Comparison of ENCODE assay signal across 13 cellular contexts in the genomic region with DNA sequence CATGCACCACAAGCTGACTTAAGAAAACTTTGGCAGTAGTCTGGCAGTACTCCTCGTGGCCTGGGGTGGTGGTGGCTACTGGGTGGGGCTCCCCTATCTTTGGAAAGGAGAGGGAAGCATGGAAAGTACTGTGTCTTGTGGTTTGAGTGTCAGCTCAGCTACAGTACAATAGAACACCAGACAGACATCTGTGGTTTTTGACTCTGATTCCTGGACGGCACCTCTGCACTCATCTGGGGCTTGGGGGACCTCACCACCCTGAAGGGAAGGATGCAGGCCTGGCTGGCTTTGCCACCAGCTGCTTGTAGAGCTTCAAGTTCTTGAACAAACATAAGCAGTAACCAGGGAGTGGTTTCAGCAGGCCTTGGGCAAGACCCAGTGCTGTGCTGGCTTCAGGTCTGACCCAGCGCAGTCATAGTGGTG. TPM values are rescaled to one million over a fixed set of nuclear protein-coding genes. Genes with fewer than 3 reads are reported as not detected.
DNase-seq lines count a peak whose midpoint lies in the region; ATAC-seq and TF ChIP-seq lines count a peak whose summit lies in the region.
"Had no signal": no experiment of that assay in that cellular context is flagged by ENCODE, and none has a peak within 500 bp of the region (broad histone marks: within the 10 kb centered on the region; RNA-seq: fewer than 3 reads in every experiment).

No MANE protein-coding gene starts in this region.

- POLR2A ChIA-PET in HEK293T (lab: Yijun Ruan, JAX), result no interaction called here

- no peak overlapping the region for H3K4me3 ChIP-seq in AG10803 (ENCODE audit: low read length)
- H3K4me3 ChIP-seq: HAP-1, thoracic aorta had no signal

- ATAC-seq in left lobe of liver, result peak; percentile 65

- DNase-seq in AG10803 (ENCODE audit: low read depth) (peak; percentile 36), H4 (ENCODE audit: low spot score) (peak; percentile 56), left lobe of liver (ENCODE audit: low spot score) (no peak), activated gamma-delta T cell treated with Interleukin-2 at 50 U/mL for 16 hours (no peak), NCI-H187 (lab: John Stamatoyannopoulos, UW) (no peak), NCI-H1436 (lab: John Stamatoyannopoulos, UW) (no peak), HEK293T (ENCODE audit: extremely low spot score) (no peak)
- peak; percentile 39 to 45 for DNase-seq in activated CD4-positive, alpha-beta T cell treated with anti-CD3 and anti-CD28 coated beads, Interleukin-2, amount 50 U/mL, for 48 hours
- DNase-seq: effector memory CD4-positive, alpha-beta T cell; stimulated activated CD4-positive, alpha-beta T cell treated with anti-CD3 and anti-CD28 coated beads, Interleukin-2, amount 100 ng/mL, for 48 hours had no signal

- CTCF ChIA-PET in HEK293T (lab: Yijun Ruan, JAX), result no interaction called here

- TF ChIP-seq CTCF in AG10803 (conservative IDR thresholded peaks at IDR 0.05; ENCODE audit: low read length), result no peak

TF ChIP-seq in HEK293T, 16 proteins besides CTCF, POLR2A, EP300 and RAD21:
- TF ChIP-seq L3MBTL2 (conservative IDR thresholded peaks at IDR 0.05) (no peak), CTBP1 (IDR thresholded peaks at IDR 0.05; ENCODE audit: borderline replicate concordance) (no peak), ARNT (IDR thresholded peaks at IDR 0.05) (no peak), NFRKB (IDR thresholded peaks at IDR 0.05) (no peak), FOXM1 (IDR thresholded peaks at IDR 0.05; ENCODE audit: borderline replicate concordance) (no peak), ZNF384 (IDR thresholded peaks at IDR 0.05) (no peak), ELF4 (IDR thresholded peaks at IDR 0.05) (no peak), SP1 (IDR thresholded peaks at IDR 0.05) (no peak), HDGF (IDR thresholded peaks at IDR 0.05; ENCODE audit: borderline replicate concordance) (no peak), FOXA1 (IDR thresholded peaks at IDR 0.05) (no peak), FOXK2 (IDR thresholded peaks at IDR 0.05) (no peak), SUZ12 (IDR thresholded peaks at IDR 0.05) (no peak), BHLHE40 (IDR thresholded peaks at IDR 0.05; ENCODE audit: borderline replicate concordance) (no peak), LEF1 (IDR thresholded peaks at IDR 0.05; ENCODE audit: borderline replicate concordance) (no peak), TARDBP (IDR thresholded peaks at IDR 0.05) (no peak)
- TF ChIP-seq, protein P1, sequence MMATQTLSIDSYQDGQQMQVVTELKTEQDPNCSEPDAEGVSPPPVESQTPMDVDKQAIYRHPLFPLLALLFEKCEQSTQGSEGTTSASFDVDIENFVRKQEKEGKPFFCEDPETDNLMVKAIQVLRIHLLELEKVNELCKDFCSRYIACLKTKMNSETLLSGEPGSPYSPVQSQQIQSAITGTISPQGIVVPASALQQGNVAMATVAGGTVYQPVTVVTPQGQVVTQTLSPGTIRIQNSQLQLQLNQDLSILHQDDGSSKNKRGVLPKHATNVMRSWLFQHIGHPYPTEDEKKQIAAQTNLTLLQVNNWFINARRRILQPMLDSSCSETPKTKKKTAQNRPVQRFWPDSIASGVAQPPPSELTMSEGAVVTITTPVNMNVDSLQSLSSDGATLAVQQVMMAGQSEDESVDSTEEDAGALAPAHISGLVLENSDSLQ (IDR thresholded peaks at IDR 0.05), result no peak

RNA-seq across cellular contexts. Expression of gene TNFSF8, which starts 40.6 kb away (rescaled TPM):
- total RNA-seq in H4 (2014; rRNA removed; shearing (Covaris generic)), result not detected in 2 replicates
- total RNA-seq in left lobe of liver, result 0.33 TPM
- total RNA-seq: neural crest cell had no signal

Comparison
In these comparisons a context has a peak if more than half of its experiments do, and no peak if none do; other contexts are left out.
1. DNase-seq: peak in AG10803 (single experiment), H4 (single experiment) and activated CD4-positive, alpha-beta T cell treated with anti-CD3 and anti-CD28 coated beads, Interleukin-2, amount 50 U/mL, for 48 hours (2 of 2); none in left lobe of liver (single experiment), activated gamma-delta T cell treated with Interleukin-2 at 50 U/mL for 16 hours (single experiment), NCI-H187 (0 of 2), NCI-H1436 (single experiment) and HEK293T (single experiment).